In the genomic region with DNA sequence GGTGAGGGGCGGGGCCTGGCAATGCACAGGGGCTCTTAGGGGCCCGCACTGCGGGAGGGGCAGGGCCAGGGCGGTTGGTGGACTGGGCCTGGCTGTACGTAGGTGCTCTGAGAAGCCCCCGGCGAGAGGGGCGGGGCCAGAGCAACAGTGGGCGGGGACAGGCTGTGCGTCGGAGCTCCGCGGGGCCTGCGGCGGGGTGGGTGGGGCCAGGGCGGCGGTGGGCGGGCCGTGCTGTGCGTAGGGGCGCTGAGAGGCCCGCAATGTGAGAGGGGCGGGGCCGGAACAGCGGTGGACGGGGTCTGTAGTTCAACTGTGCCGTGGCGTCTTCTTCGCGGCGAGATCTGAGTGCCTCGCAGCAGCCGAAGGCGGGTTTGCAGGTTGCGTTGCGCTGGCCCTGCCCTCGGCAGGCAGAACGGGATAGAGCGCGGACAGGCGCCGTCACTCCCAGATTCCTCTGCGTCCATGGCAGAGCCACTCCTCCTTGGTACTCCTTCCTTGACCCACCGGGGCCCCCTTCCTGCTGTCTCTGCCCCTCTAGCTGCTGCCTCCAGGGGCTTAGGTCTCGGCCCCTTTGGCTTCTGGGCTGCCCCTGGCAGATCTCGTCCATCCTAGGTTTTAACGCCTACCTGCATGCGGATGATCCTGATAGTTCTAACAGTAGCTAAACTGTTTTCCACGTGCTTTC, we compare ENCODE assay signal across 1 cellular context.
TF ChIP-seq lines count a peak whose summit lies in the region.

No MANE protein-coding gene starts in this region.

TF ChIP-seq in HepG2, 621 proteins besides CTCF, POLR2A, EP300 and RAD21 (continued from another document and continues in another):
- TF ChIP-seq, protein P1, sequence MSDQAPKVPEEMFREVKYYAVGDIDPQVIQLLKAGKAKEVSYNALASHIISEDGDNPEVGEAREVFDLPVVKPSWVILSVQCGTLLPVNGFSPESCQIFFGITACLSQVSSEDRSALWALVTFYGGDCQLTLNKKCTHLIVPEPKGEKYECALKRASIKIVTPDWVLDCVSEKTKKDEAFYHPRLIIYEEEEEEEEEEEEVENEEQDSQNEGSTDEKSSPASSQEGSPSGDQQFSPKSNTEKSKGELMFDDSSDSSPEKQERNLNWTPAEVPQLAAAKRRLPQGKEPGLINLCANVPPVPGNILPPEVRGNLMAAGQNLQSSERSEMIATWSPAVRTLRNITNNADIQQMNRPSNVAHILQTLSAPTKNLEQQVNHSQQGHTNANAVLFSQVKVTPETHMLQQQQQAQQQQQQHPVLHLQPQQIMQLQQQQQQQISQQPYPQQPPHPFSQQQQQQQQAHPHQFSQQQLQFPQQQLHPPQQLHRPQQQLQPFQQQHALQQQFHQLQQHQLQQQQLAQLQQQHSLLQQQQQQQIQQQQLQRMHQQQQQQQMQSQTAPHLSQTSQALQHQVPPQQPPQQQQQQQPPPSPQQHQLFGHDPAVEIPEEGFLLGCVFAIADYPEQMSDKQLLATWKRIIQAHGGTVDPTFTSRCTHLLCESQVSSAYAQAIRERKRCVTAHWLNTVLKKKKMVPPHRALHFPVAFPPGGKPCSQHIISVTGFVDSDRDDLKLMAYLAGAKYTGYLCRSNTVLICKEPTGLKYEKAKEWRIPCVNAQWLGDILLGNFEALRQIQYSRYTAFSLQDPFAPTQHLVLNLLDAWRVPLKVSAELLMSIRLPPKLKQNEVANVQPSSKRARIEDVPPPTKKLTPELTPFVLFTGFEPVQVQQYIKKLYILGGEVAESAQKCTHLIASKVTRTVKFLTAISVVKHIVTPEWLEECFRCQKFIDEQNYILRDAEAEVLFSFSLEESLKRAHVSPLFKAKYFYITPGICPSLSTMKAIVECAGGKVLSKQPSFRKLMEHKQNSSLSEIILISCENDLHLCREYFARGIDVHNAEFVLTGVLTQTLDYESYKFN (CRISPR knock-in tag; conservative IDR thresholded peaks at IDR 0.05): peak; percentile 22; the same call in 1 of the 2 replicates
- TF ChIP-seq, protein P2, sequence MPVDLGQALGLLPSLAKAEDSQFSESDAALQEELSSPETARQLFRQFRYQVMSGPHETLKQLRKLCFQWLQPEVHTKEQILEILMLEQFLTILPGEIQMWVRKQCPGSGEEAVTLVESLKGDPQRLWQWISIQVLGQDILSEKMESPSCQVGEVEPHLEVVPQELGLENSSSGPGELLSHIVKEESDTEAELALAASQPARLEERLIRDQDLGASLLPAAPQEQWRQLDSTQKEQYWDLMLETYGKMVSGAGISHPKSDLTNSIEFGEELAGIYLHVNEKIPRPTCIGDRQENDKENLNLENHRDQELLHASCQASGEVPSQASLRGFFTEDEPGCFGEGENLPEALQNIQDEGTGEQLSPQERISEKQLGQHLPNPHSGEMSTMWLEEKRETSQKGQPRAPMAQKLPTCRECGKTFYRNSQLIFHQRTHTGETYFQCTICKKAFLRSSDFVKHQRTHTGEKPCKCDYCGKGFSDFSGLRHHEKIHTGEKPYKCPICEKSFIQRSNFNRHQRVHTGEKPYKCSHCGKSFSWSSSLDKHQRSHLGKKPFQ (CRISPR knock-in tag; IDR thresholded peaks at IDR 0.05; ENCODE audit: insufficient replicate concordance): peak; percentile 39
- TF ChIP-seq, protein P3, sequence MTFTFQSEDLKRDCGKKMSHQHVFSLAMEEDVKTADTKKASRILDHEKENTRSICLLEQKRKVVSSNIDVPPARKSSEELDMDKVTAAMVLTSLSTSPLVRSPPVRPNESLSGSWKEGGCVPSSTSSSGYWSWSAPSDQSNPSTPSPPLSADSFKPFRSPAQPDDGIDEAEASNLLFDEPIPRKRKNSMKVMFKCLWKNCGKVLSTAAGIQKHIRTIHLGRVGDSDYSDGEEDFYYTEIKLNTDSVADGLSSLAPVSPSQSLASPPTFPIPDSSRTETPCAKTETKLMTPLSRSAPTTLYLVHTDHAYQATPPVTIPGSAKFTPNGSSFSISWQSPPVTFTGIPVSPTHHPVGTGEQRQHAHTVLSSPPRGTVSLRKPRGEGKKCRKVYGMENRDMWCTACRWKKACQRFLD (CRISPR knock-in tag; IDR thresholded peaks at IDR 0.05; ENCODE audit: borderline replicate concordance): peak; percentile 70; the same call in 1 of the 2 replicates
- TF ChIP-seq HDAC1 (CRISPR knock-in tag; IDR thresholded peaks at IDR 0.05) (peak; percentile 69), ZSCAN9 (CRISPR knock-in tag; IDR thresholded peaks at IDR 0.05; ENCODE audit: borderline replicate concordance) (0 out of 2 replicates have a peak, but pooled peaks have one; percentile 39), ZBTB8A (CRISPR knock-in tag; IDR thresholded peaks at IDR 0.05; ENCODE audit: borderline replicate concordance, low read depth) (no peak), FOXK1 (CRISPR knock-in tag; IDR thresholded peaks at IDR 0.05; ENCODE audit: borderline replicate concordance, low read depth) (0 out of 2 replicates have a peak, but pooled peaks have one; percentile 6), MIXL1 (CRISPR knock-in tag; IDR thresholded peaks at IDR 0.05) (no peak), PHB2 (IDR thresholded peaks at IDR 0.05; ENCODE audit: partially characterized antibody) (no peak), THAP11 (CRISPR knock-in tag; IDR thresholded peaks at IDR 0.05) (peak; percentile 71), ZNF773 (CRISPR knock-in tag; IDR thresholded peaks at IDR 0.05; ENCODE audit: borderline replicate concordance) (no peak), ZNF543 (CRISPR knock-in tag; IDR thresholded peaks at IDR 0.05) (no peak), MAFK (conservative IDR thresholded peaks at IDR 0.05 in 1 of 2, IDR thresholded peaks at IDR 0.05 in 1 of 2; ENCODE audit: low read length in 2 of 2) (no peak), CC2D1A (CRISPR knock-in tag; IDR thresholded peaks at IDR 0.05) (no peak), KDM5B (CRISPR knock-in tag; IDR thresholded peaks at IDR 0.05; ENCODE audit: borderline replicate concordance) (peak; percentile 40; the same call in 1 of the 2 replicates), SIX4 (CRISPR knock-in tag; IDR thresholded peaks at IDR 0.05) (peak; percentile 52; the same call in 1 of the 2 replicates), SOX5 (CRISPR knock-in tag; IDR thresholded peaks at IDR 0.05; ENCODE audit: borderline replicate concordance) (peak; percentile 40; the same call in 1 of the 2 replicates), AHR (CRISPR knock-in tag; IDR thresholded peaks at IDR 0.05) (0 out of 2 replicates have a peak, but pooled peaks have one; percentile 46), ATF7-NPFF (CRISPR knock-in tag; IDR thresholded peaks at IDR 0.05; ENCODE audit: low read depth) (0 out of 2 replicates have a peak, but pooled peaks have one; percentile 51), ZNF501 (CRISPR knock-in tag; IDR thresholded peaks at IDR 0.05) (no peak), SAP130 (CRISPR knock-in tag; IDR thresholded peaks at IDR 0.05; ENCODE audit: low read depth) (peak; percentile 69), NFE2 (CRISPR knock-in tag; IDR thresholded peaks at IDR 0.05) (no peak), MEIS1 (CRISPR knock-in tag; IDR thresholded peaks at IDR 0.05; ENCODE audit: borderline replicate concordance) (peak; percentile 74; the same call in 1 of the 2 replicates), ZNF749 (CRISPR knock-in tag; IDR thresholded peaks at IDR 0.05; ENCODE audit: borderline replicate concordance) (no peak), KLF16 (CRISPR knock-in tag; IDR thresholded peaks at IDR 0.05) (0 out of 4 replicates have a peak, but pooled peaks of 1 of the 2 experiments have one; percentile 31), SP1 (IDR thresholded peaks at IDR 0.05) (0 out of 2 replicates have a peak, but pooled peaks have one; percentile 58), SP1 (CRISPR knock-in tag; IDR thresholded peaks at IDR 0.05) (peak; percentile 85), SALL1 (CRISPR knock-in tag; IDR thresholded peaks at IDR 0.05) (peak; percentile 74)
- TF ChIP-seq, protein P4, sequence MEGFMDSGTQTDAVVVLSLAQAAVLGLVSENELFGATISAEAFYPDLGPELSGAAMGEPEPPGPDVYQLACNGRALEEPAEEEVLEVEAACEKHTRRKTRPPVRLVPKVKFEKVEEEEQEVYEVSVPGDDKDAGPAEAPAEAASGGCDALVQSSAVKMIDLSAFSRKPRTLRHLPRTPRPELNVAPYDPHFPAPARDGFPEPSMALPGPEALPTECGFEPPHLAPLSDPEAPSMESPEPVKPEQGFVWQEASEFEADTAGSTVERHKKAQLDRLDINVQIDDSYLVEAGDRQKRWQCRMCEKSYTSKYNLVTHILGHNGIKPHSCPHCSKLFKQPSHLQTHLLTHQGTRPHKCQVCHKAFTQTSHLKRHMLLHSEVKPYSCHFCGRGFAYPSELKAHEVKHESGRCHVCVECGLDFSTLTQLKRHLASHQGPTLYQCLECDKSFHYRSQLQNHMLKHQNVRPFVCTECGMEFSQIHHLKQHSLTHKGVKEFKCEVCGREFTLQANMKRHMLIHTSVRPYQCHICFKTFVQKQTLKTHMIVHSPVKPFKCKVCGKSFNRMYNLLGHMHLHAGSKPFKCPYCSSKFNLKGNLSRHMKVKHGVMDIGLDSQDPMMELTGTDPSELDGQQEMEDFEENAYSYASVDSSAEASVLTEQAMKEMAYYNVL (CRISPR knock-in tag; IDR thresholded peaks at IDR 0.05; ENCODE audit: borderline replicate concordance): no peak
- TF ChIP-seq, protein P5, sequence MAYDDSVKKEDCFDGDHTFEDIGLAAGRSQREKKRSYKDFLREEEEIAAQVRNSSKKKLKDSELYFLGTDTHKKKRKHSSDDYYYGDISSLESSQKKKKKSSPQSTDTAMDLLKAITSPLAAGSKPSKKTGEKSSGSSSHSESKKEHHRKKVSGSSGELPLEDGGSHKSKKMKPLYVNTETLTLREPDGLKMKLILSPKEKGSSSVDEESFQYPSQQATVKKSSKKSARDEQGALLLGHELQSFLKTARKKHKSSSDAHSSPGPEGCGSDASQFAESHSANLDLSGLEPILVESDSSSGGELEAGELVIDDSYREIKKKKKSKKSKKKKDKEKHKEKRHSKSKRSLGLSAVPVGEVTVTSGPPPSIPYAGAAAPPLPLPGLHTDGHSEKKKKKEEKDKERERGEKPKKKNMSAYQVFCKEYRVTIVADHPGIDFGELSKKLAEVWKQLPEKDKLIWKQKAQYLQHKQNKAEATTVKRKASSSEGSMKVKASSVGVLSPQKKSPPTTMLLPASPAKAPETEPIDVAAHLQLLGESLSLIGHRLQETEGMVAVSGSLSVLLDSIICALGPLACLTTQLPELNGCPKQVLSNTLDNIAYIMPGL (CRISPR knock-in tag; IDR thresholded peaks at IDR 0.05; ENCODE audit: borderline replicate concordance in 1 of 2, low read depth in 1 of 2): 0 out of 4 replicates have a peak, but pooled peaks of 1 of the 2 experiments have one; percentile 33
- TF ChIP-seq, protein P6, sequence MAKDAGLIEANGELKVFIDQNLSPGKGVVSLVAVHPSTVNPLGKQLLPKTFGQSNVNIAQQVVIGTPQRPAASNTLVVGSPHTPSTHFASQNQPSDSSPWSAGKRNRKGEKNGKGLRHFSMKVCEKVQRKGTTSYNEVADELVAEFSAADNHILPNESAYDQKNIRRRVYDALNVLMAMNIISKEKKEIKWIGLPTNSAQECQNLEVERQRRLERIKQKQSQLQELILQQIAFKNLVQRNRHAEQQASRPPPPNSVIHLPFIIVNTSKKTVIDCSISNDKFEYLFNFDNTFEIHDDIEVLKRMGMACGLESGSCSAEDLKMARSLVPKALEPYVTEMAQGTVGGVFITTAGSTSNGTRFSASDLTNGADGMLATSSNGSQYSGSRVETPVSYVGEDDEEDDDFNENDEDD (CRISPR knock-in tag; IDR thresholded peaks at IDR 0.05; ENCODE audit: borderline replicate concordance): peak; percentile 78; the same call in 1 of the 2 replicates
- TF ChIP-seq, protein P7, sequence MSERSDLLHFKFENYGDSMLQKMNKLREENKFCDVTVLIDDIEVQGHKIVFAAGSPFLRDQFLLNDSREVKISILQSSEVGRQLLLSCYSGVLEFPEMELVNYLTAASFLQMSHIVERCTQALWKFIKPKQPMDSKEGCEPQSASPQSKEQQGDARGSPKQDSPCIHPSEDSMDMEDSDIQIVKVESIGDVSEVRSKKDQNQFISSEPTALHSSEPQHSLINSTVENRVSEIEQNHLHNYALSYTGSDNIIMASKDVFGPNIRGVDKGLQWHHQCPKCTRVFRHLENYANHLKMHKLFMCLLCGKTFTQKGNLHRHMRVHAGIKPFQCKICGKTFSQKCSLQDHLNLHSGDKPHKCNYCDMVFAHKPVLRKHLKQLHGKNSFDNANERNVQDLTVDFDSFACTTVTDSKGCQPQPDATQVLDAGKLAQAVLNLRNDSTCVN (CRISPR knock-in tag; IDR thresholded peaks at IDR 0.05; ENCODE audit: borderline replicate concordance): peak; percentile 21; the same call in 1 of the 2 replicates
- TF ChIP-seq, protein P8, sequence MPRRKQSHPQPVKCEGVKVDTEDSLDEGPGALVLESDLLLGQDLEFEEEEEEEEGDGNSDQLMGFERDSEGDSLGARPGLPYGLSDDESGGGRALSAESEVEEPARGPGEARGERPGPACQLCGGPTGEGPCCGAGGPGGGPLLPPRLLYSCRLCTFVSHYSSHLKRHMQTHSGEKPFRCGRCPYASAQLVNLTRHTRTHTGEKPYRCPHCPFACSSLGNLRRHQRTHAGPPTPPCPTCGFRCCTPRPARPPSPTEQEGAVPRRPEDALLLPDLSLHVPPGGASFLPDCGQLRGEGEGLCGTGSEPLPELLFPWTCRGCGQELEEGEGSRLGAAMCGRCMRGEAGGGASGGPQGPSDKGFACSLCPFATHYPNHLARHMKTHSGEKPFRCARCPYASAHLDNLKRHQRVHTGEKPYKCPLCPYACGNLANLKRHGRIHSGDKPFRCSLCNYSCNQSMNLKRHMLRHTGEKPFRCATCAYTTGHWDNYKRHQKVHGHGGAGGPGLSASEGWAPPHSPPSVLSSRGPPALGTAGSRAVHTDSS (CRISPR knock-in tag; conservative IDR thresholded peaks at IDR 0.05): no peak
- TF ChIP-seq, protein P9, sequence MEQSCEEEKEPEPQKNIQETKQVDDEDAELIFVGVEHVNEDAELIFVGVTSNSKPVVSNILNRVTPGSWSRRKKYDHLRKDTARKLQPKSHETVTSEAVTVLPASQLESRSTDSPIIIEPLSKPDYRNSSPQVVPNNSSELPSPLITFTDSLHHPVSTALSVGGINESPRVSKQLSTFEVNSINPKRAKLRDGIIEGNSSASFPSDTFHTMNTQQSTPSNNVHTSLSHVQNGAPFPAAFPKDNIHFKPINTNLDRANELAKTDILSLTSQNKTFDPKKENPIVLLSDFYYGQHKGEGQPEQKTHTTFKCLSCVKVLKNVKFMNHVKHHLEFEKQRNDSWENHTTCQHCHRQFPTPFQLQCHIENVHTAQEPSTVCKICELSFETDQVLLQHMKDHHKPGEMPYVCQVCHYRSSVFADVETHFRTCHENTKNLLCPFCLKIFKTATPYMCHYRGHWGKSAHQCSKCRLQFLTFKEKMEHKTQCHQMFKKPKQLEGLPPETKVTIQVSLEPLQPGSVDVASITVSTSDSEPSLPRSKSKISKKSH (CRISPR knock-in tag; IDR thresholded peaks at IDR 0.05; ENCODE audit: borderline replicate concordance): 0 out of 2 replicates have a peak, but pooled peaks have one; percentile 35
- TF ChIP-seq, protein P10, sequence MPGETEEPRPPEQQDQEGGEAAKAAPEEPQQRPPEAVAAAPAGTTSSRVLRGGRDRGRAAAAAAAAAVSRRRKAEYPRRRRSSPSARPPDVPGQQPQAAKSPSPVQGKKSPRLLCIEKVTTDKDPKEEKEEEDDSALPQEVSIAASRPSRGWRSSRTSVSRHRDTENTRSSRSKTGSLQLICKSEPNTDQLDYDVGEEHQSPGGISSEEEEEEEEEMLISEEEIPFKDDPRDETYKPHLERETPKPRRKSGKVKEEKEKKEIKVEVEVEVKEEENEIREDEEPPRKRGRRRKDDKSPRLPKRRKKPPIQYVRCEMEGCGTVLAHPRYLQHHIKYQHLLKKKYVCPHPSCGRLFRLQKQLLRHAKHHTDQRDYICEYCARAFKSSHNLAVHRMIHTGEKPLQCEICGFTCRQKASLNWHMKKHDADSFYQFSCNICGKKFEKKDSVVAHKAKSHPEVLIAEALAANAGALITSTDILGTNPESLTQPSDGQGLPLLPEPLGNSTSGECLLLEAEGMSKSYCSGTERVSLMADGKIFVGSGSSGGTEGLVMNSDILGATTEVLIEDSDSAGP (CRISPR knock-in tag; IDR thresholded peaks at IDR 0.05; ENCODE audit: borderline replicate concordance): peak; percentile 31; the same call in 1 of the 2 replicates
